ENCODE assay signal across 8 cellular contexts in the genomic region with DNA sequence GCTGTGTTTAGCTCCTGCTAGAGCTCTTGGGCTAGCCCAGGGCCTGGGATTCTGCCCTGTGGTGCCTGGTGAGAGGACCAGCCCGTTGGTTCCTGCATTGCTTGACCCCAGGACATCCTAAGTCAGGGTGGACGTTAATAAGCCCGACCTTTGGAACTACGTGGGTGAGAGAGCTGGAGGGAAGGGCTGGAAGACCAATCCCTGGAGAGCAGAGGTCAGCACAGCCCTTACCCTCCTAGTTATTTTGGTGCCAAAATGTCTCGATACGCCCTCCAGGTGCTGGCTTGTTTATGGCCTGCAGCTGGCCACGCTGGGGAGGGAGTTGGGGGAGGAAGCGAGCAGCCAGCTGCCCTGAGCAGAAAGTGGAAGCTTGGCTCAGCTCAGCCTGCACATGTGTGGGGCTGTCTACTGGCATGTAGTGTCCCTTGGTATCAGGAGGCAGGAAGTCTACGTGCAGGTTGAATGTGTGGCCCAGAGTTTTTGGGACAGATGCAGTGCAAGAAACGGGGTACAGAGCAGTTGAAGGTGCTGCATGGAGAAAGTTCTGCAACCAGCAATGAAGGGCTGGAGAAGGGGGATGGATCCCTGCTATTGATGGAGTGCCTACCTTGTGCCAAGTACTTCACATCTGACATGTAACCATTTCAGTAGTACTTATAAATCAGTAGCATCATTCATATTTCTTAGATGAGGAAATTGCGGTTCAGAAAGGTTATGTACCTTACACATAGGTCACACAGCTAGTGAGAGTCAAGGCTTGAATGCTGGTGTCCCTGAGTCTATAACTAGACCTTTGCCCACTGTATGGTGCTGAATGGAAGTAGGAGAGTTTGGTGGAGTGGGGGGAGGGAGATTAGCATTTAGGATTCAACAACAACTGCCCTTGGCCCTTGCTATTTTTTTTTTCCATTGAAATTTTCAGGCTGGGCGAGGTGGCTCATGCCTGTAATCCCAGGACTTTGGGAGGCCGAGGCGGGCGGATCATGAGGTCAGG. TPM values are rescaled to one million over a fixed set of nuclear protein-coding genes. Genes with fewer than 3 reads are reported as not detected.
DNase-seq lines count a peak whose midpoint lies in the region; ATAC-seq, FAIRE-seq and TF ChIP-seq lines count a peak whose summit lies in the region.

No MANE protein-coding gene starts in this region.

- no peak overlapping the region for H3K4me3 Mint-ChIP-seq in CD8-positive, alpha-beta T cell

- H3K4me1 ChIP-seq in CD8-positive, alpha-beta T cell (ENCODE audit: insufficient read depth, low read length) = peaks cover 20% of the 10 kb centered on the region
- peaks cover 0 to 15% of the 10 kb centered on the region in 2 donors for H3K4me1 ChIP-seq in small intestine (ENCODE audit: control insufficient read depth in 2 of 2, insufficient read depth in 1 of 2, low read depth in 1 of 2, low read length in 1 of 2)

- H3K4me1 Mint-ChIP-seq in CD8-positive, alpha-beta T cell (ENCODE audit: low read depth) = peaks cover 35% of the 10 kb centered on the region

- peaks cover 3% of the 10 kb centered on the region for H3K36me3 Mint-ChIP-seq in CD8-positive, alpha-beta T cell

- intact Hi-C loops in CD8-positive, alpha-beta T cell (cut with DNase I, micrococcal nuclease) = no loop called here

- no peak for DNase-seq in CD8-positive, alpha-beta T cell
- peak; percentile 33 for DNase-seq in LoVo (ENCODE audit: low spot score)
- peak; percentile 51 to 57 for DNase-seq in frontal cortex (ENCODE audit: low spot score in 2 of 2)
- peak; percentile 81 for DNase-seq in small intestine
- no peak for DNase-seq in effector CD4-positive, alpha-beta T cell
- no peak for DNase-seq in stimulated activated CD4-positive, alpha-beta T cell treated with anti-CD3 and anti-CD28 coated beads, Interleukin-4, amount 100 ng/mL, for 4 hours
- DNase-seq in T1000 (lab: John Stamatoyannopoulos, UW) = no peak

- H3K4me3 ChIP-seq in CD8-positive, alpha-beta T cell (ENCODE audit: low read depth, low read length) = no peak overlapping the region
- H3K4me3 ChIP-seq in small intestine (ENCODE audit: low read depth in 1 of 2, low read length in 2 of 2) = no peak overlapping the region

- CTCF ChIA-PET in CD8-positive, alpha-beta T cell (lab: Charles Lee) = interaction anchor here (1.1 to 3.0 kb wide), 2 partner anchors 11 to 55 kb away, joined by 3 to 8 read pairs; no protein-coding TSS in a partner anchor

- no peak for TF ChIP-seq CTCF in CD8-positive, alpha-beta T cell (IDR thresholded peaks at IDR 0.05)

- ATAC-seq in CD8-positive, alpha-beta T cell = no peak
- peak; percentile 64 for ATAC-seq in GM19372 (IDR thresholded peaks at IDR 0.05; ENCODE audit: low read depth, unreplicated experiment)

- H3K9me3 Mint-ChIP-seq in CD8-positive, alpha-beta T cell = no peaks in the 10 kb centered on the region

- FAIRE-seq in frontal cortex (lab: Jason Lieb, UNC) = no peak
- no peak for FAIRE-seq in small intestine (lab: Jason Lieb, UNC)

- H3K27me3 Mint-ChIP-seq in CD8-positive, alpha-beta T cell (ENCODE audit: low read depth) = no peaks in the 10 kb centered on the region

- no peaks in the 10 kb centered on the region for H3K9me3 ChIP-seq in CD8-positive, alpha-beta T cell (ENCODE audit: low read length)
- H3K9me3 ChIP-seq in small intestine (ENCODE audit: control insufficient read depth, low read depth) = no peaks in the 10 kb centered on the region

- H3K36me3 ChIP-seq in CD8-positive, alpha-beta T cell (ENCODE audit: insufficient read depth, low read length) = no peaks in the 10 kb centered on the region
- H3K36me3 ChIP-seq in small intestine (ENCODE audit: control insufficient read depth in 2 of 2, insufficient read depth in 2 of 2, low read length in 2 of 2) = no peaks in the 10 kb centered on the region

- H3K27ac ChIP-seq in CD8-positive, alpha-beta T cell (ENCODE audit: low read depth, low read length) = no peak overlapping the region
- peak overlapping the region; percentile 42 to 72 for H3K27ac ChIP-seq in small intestine (ENCODE audit: low read depth in 1 of 2, low read length in 1 of 2)

- H3K27me3 ChIP-seq in CD8-positive, alpha-beta T cell (ENCODE audit: insufficient read depth, low read length) = no peaks in the 10 kb centered on the region
- no peaks in the 10 kb centered on the region for H3K27me3 ChIP-seq in small intestine (ENCODE audit: control insufficient read depth in 2 of 2, insufficient read depth in 2 of 2, low read length in 2 of 2)

- peak overlapping the region; percentile 45 for H3K27ac Mint-ChIP-seq in CD8-positive, alpha-beta T cell

- POLR2A ChIA-PET in CD8-positive, alpha-beta T cell (lab: Charles Lee) = no interaction called here

- 15 to 31% (median 24%) methylated on average over 15 of the region's 15 CpGs for WGBS in small intestine, 3 donors

RNA-seq across cellular contexts. Expression of gene DGKD, which starts 5.0 kb away (rescaled TPM):
- 100 to 1,000 TPM; 209 to 244 TPM for total RNA-seq in CD8-positive, alpha-beta T cell
- total RNA-seq in frontal cortex = 46.5 TPM
- polyA plus RNA-seq in small intestine = 10 to 100 TPM; 32.4 to 54.3 (median 41.6) TPM

RNA-seq across cellular contexts. Expression of gene SAG, which starts 41.7 kb away (rescaled TPM):
- under 1 TPM; 0.05 to 0.19 TPM for total RNA-seq in CD8-positive, alpha-beta T cell
- total RNA-seq in frontal cortex = 0.82 TPM
- polyA plus RNA-seq in small intestine = not detected

Comparison
In these comparisons a context has a peak if more than half of its experiments do, and no peak if none do; other contexts are left out.
1. DNase-seq: peak in LoVo (single experiment), frontal cortex (2 of 2) and small intestine (single experiment); none in CD8-positive, alpha-beta T cell (0 of 7), effector CD4-positive, alpha-beta T cell (single experiment), stimulated activated CD4-positive, alpha-beta T cell treated with anti-CD3 and anti-CD28 coated beads, Interleukin-4, amount 100 ng/mL, for 4 hours (0 of 2) and T1000 (single experiment).